Comparison of ENCODE assay signal across 18 cellular contexts in the genomic region with DNA sequence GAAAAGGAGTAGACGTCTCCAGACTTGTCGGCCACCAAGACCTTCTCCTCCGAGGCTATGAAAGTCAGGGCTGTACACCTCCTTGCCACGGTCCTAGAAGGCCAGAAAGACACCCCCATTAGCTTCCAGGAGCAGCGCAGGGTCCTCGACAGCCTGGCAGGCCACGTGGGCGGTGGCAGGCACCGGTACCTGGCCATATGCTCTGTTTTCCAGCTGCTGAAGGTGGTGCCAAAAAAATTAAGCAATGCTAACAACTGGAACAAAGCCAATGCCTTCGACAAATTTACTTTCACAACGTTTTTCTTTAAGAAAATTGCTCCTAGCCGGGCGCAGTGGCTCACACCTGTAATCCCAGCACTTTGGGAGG. TPM values are rescaled to one million over a fixed set of nuclear protein-coding genes. Genes with fewer than 3 reads are reported as not detected.
DNase-seq lines count a peak whose midpoint lies in the region; ATAC-seq and TF ChIP-seq lines count a peak whose summit lies in the region.
"Had no signal": no experiment of that assay in that cellular context is flagged by ENCODE, and none has a peak within 500 bp of the region (broad histone marks: within the 10 kb centered on the region; RNA-seq: fewer than 3 reads in every experiment).

No MANE protein-coding gene starts in this region.

- no peak overlapping the region for H3K18ac ChIP-seq in trophoblast cell (ENCODE audit: low read length)

- H3K4me3 ChIP-seq in trophoblast cell (ENCODE audit: low read depth, low read length), result no peak overlapping the region
- H3K4me3 ChIP-seq: PC-9 had no signal

- peaks cover 17% of the 10 kb centered on the region for H3K4me1 Mint-ChIP-seq in activated CD4-positive, alpha-beta T cell treated with anti-CD3 and anti-CD28 coated beads, Interleukin-2, amount 10 ng/mL, durations not matched to agents 7 days and 5 days
- H3K4me1 Mint-ChIP-seq in endothelial cell (ENCODE audit: unreplicated experiment), result peaks cover 16% of the 10 kb centered on the region

- no peaks in the 10 kb centered on the region for H3K27me3 ChIP-seq in trophoblast cell (ENCODE audit: insufficient read depth, low read length)

- H3K4me2 ChIP-seq in trophoblast cell (ENCODE audit: low read length), result no peak overlapping the region
- H3K4me2 ChIP-seq: PC-9 had no signal

- H4K8ac ChIP-seq in trophoblast cell (ENCODE audit: low read depth, low read length), result no peak overlapping the region

- no peaks in the 10 kb centered on the region for H3K79me1 ChIP-seq in trophoblast cell (ENCODE audit: low read length)

- H3K79me2 ChIP-seq in trophoblast cell (ENCODE audit: control insufficient read depth, insufficient read depth, low read length, poor library complexity), result no peaks in the 10 kb centered on the region

- H2BK120ac ChIP-seq in trophoblast cell (ENCODE audit: insufficient read depth, low read length, poor library complexity), result no peak overlapping the region

- no peaks in the 10 kb centered on the region for H3K9me3 Mint-ChIP-seq in activated CD4-positive, alpha-beta T cell treated with anti-CD3 and anti-CD28 coated beads, Interleukin-2, amount 10 ng/mL, durations not matched to agents 7 days and 5 days
- H3K9me3 Mint-ChIP-seq in endothelial cell (ENCODE audit: unreplicated experiment), result no peaks in the 10 kb centered on the region
- H3K9me3 Mint-ChIP-seq: CD8-positive, alpha-beta memory T cell; HFFc6 had no signal

- H3K27ac ChIP-seq in trophoblast cell (ENCODE audit: low read depth, low read length), result no peak overlapping the region
- H3K27ac ChIP-seq: PC-9 had no signal

- no peak for DNase-seq in activated CD4-positive, alpha-beta T cell treated with anti-CD3 and anti-CD28 coated beads, Interleukin-2, amount 10 ng/mL, durations not matched to agents 7 days and 5 days
- no peak for DNase-seq in activated CD4-positive, alpha-beta T cell treated with anti-CD3 and anti-CD28 coated beads, Interleukin-2, amount 50 U/mL, for 1 hour
- peak; percentile 61 for DNase-seq in NCI-H69 (lab: John Stamatoyannopoulos, UW)
- DNase-seq in endothelial cell (ENCODE audit: low spot score), result no peak
- DNase-seq in trophoblast cell, result no peak
- no peak for DNase-seq in LoVo (ENCODE audit: low spot score)
- no peak for DNase-seq in SKM-1 treated with dmso at 0.1 percent for 144 hours (lab: John Stamatoyannopoulos, UW; ENCODE audit: unreplicated experiment)
- no peak for DNase-seq in Right ventricle myocardium superior
- DNase-seq: AML-193; CD8-positive, alpha-beta memory T cell; HFFc6; Kasumi-1; MM.1S; NCI-H1048; NCI-H1417 treated with DMSO at 0.1 percent for 48 hours; NCI-H524 had no signal

- no CpG with 5 or more reads among the region's 13 CpGs for WGBS in trophoblast cell (ENCODE audit: extremely low coverage, insufficient coverage, insufficient read length)

- peaks cover 68 to 73% of the 10 kb centered on the region in 2 experiments for H3K36me3 ChIP-seq in trophoblast cell (ENCODE audit: control insufficient read depth in 1 of 2, insufficient read depth in 2 of 2, low read length in 2 of 2)

- H3K9me3 ChIP-seq in trophoblast cell (ENCODE audit: insufficient read depth, low read depth, low read length), result peaks cover 6% of the 10 kb centered on the region

- H3K27me3 Mint-ChIP-seq in activated CD4-positive, alpha-beta T cell treated with anti-CD3 and anti-CD28 coated beads, Interleukin-2, amount 10 ng/mL, durations not matched to agents 7 days and 5 days, result no peaks in the 10 kb centered on the region
- H3K27me3 Mint-ChIP-seq in endothelial cell (ENCODE audit: unreplicated experiment), result peaks cover 12% of the 10 kb centered on the region
- H3K27me3 Mint-ChIP-seq: CD8-positive, alpha-beta memory T cell had no signal

- H3K27ac Mint-ChIP-seq in activated CD4-positive, alpha-beta T cell treated with anti-CD3 and anti-CD28 coated beads, Interleukin-2, amount 10 ng/mL, durations not matched to agents 7 days and 5 days, result peak overlapping the region; percentile 41
- no peak overlapping the region for H3K27ac Mint-ChIP-seq in endothelial cell (ENCODE audit: unreplicated experiment)
- H3K27ac Mint-ChIP-seq: HFFc6 had no signal

- POLR2A ChIA-PET in activated CD4-positive, alpha-beta T cell treated with anti-CD3 and anti-CD28 coated beads, Interleukin-2, amount 10 ng/mL, durations not matched to agents 7 days and 5 days (lab: Charles Lee), result no interaction called here

- intact Hi-C loops in Right ventricle myocardium superior (cut with DNase I), result no loop called here

- H2AK5ac ChIP-seq in trophoblast cell (ENCODE audit: low read length), result no peak overlapping the region

- H4K12ac ChIP-seq in trophoblast cell (ENCODE audit: low read depth, low read length), result no peak overlapping the region

- H2BK12ac ChIP-seq in trophoblast cell (ENCODE audit: low read length), result no peak overlapping the region

- CTCF ChIA-PET in activated CD4-positive, alpha-beta T cell treated with anti-CD3 and anti-CD28 coated beads, Interleukin-2, amount 10 ng/mL, durations not matched to agents 7 days and 5 days (lab: Charles Lee), result no interaction called here

- H3K23ac ChIP-seq in trophoblast cell (ENCODE audit: low read length), result no peak overlapping the region

- H3K36me3 Mint-ChIP-seq in activated CD4-positive, alpha-beta T cell treated with anti-CD3 and anti-CD28 coated beads, Interleukin-2, amount 10 ng/mL, durations not matched to agents 7 days and 5 days (ENCODE audit: low read depth), result peaks cover 31% of the 10 kb centered on the region
- H3K36me3 Mint-ChIP-seq in endothelial cell (ENCODE audit: low read depth, unreplicated experiment), result peaks cover 29% of the 10 kb centered on the region

- no peak for TF ChIP-seq CTCF in endothelial cell (IDR thresholded peaks at IDR 0.05; ENCODE audit: unreplicated experiment)

- H2BK5ac ChIP-seq in trophoblast cell (ENCODE audit: low read depth, low read length, poor library complexity), result no peak overlapping the region

- H3K4ac ChIP-seq in trophoblast cell (ENCODE audit: low read depth, low read length), result peak overlapping the region; percentile 15

- H3K4me1 ChIP-seq in trophoblast cell (ENCODE audit: control insufficient read depth in 1 of 2, insufficient read depth in 2 of 2, low read length in 2 of 2), result no peaks in the 10 kb centered on the region

- no peak overlapping the region for H4K91ac ChIP-seq in trophoblast cell (ENCODE audit: low read depth, low read length)

- H3K4me3 Mint-ChIP-seq in activated CD4-positive, alpha-beta T cell treated with anti-CD3 and anti-CD28 coated beads, Interleukin-2, amount 10 ng/mL, durations not matched to agents 7 days and 5 days, result no peak overlapping the region
- peak overlapping the region; percentile 25 for H3K4me3 Mint-ChIP-seq in endothelial cell (ENCODE audit: unreplicated experiment)
- H3K4me3 Mint-ChIP-seq: HFFc6 had no signal

- no peak overlapping the region for H3K14ac ChIP-seq in trophoblast cell (ENCODE audit: low read length)

- H3K9ac ChIP-seq in trophoblast cell (ENCODE audit: low read length), result no peak overlapping the region

- ATAC-seq in Right ventricle myocardium superior (ENCODE audit: poor library complexity), result no peak
- ATAC-seq: SK-N-SH treated with all-trans-retinoic acid at 6 μM for 48 hours had no signal

- H2AFZ ChIP-seq in trophoblast cell (ENCODE audit: insufficient read depth, low read length, poor library complexity), result no peak overlapping the region
- H2AFZ ChIP-seq: PC-9 had no signal

RNA-seq across cellular contexts. Expression of a gene that starts 15.9 kb away (rescaled TPM):
- total RNA-seq in activated CD4-positive, alpha-beta T cell treated with anti-CD3 and anti-CD28 coated beads, Interleukin-2, amount 10 ng/mL, durations not matched to agents 7 days and 5 days, result 10 to 100 TPM; 23.9 to 32.7 TPM
- total RNA-seq in endothelial cell (ENCODE audit: unreplicated experiment), result 14.3 TPM
- 9.7 and 10.0 TPM in 2 replicates for polyA plus RNA-seq in trophoblast cell (2013)
- 4.5 TPM for total RNA-seq in Right ventricle myocardium superior

RNA-seq across cellular contexts. Expression of a gene that starts 29.6 kb away (rescaled TPM):
- 10 to 100 TPM; 25.0 to 27.0 TPM for total RNA-seq in activated CD4-positive, alpha-beta T cell treated with anti-CD3 and anti-CD28 coated beads, Interleukin-2, amount 10 ng/mL, durations not matched to agents 7 days and 5 days
- total RNA-seq in endothelial cell (ENCODE audit: unreplicated experiment), result 28.1 TPM
- 27.2 and 27.8 TPM in 2 replicates for polyA plus RNA-seq in trophoblast cell (2013)
- total RNA-seq in Right ventricle myocardium superior, result 56.6 TPM
